Comparison of ENCODE assay signal across 14 cellular contexts in the genomic region with DNA sequence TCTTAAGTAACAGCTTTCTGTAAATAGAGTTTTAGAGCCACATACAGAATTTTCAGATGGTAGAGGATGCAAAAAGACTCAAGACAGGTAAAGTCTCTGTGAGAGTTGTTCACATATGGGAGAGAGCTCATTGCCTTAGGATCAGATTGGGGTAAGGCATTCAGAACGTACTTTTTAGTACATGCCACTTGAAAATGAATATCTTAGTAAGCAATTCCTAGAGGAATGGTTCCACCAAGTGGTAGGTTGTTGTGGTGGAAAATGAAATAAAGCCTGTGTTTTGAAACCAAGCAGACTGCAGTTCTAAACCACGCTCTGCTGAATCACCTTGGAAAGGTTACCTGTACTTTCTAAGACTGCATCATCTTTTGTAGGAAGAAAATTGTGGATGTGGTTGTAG.
DNase-seq lines count a peak whose midpoint lies in the region; ATAC-seq and TF ChIP-seq lines count a peak whose summit lies in the region.
"Had no signal": no experiment of that assay in that cellular context is flagged by ENCODE, and none has a peak within 500 bp of the region (broad histone marks: within the 10 kb centered on the region; RNA-seq: fewer than 3 reads in every experiment).

No MANE protein-coding gene starts in this region.

- no peak for TF ChIP-seq CTCF in suprapubic skin (IDR thresholded peaks at IDR 0.05)

- no peak for TF ChIP-seq EP300 in suprapubic skin (IDR thresholded peaks at IDR 0.05)

- no peaks in the 10 kb centered on the region for H3K4me1 ChIP-seq in adipocyte (ENCODE audit: control insufficient read depth, insufficient read depth, low read length)
- H3K4me1 ChIP-seq in suprapubic skin: no peaks in the 10 kb centered on the region
- H3K4me1 ChIP-seq: gastrocnemius medialis, parathyroid adenoma had no signal

- DNase-seq in COR-L47 (lab: John Stamatoyannopoulos, UW) (peak; percentile 50), HT-29 (ENCODE audit: low spot score) (peak; percentile 5), adipocyte (ENCODE audit: low read depth) (peak; percentile 25), left kidney (ENCODE audit: low read depth, low spot score) (peak; percentile 60), left lobe of liver (ENCODE audit: low spot score) (no peak), suprapubic skin (ENCODE audit: low spot score in 2 of 2) (no peak)
- no peak for DNase-seq in stimulated activated CD4-positive, alpha-beta T cell treated with anti-CD3 and anti-CD28 coated beads, Interleukin-2, amount 100 ng/mL, for 24 hours
- DNase-seq in stimulated activated CD4-positive, alpha-beta T cell treated with anti-CD3 and anti-CD28 coated beads, Interleukin-12 subunit alpha, Interleukin-12 subunit beta, amount 100 ng/mL, for 4 hours: no peak
- DNase-seq: activated CD8-positive, alpha-beta T cell treated with anti-CD3 and anti-CD28 coated beads for 36 hours; gastrocnemius medialis; MV-4-11; stimulated activated CD4-positive, alpha-beta T cell treated with anti-CD3 and anti-CD28 coated beads, Interleukin-4, amount 100 ng/mL, for 4 hours; T-helper 17 cell had no signal

- H3K9ac ChIP-seq in adipocyte (ENCODE audit: low read length): no peak overlapping the region
- H3K9ac ChIP-seq: parathyroid adenoma had no signal

- H3K4me3 ChIP-seq in adipocyte (ENCODE audit: low read length) (no peak overlapping the region), suprapubic skin (no peak overlapping the region)
- H3K4me3 ChIP-seq: gastrocnemius medialis had no signal

- H3K9me3 ChIP-seq in adipocyte (ENCODE audit: control insufficient read depth, low read length): no peaks in the 10 kb centered on the region
- no peaks in the 10 kb centered on the region for H3K9me3 ChIP-seq in suprapubic skin
- H3K9me3 ChIP-seq: gastrocnemius medialis had no signal

- 38% methylated on average over 2 of the region's 2 CpGs for WGBS in suprapubic skin

- H3K27ac ChIP-seq in suprapubic skin: no peak overlapping the region
- H3K27ac ChIP-seq: gastrocnemius medialis, parathyroid adenoma had no signal

- TF ChIP-seq POLR2A in suprapubic skin (IDR thresholded peaks at IDR 0.05): no peak

- H3K36me3 ChIP-seq in adipocyte (ENCODE audit: control insufficient read depth, insufficient read depth, low read length, severe bottlenecking) (no peaks in the 10 kb centered on the region), suprapubic skin (no peaks in the 10 kb centered on the region)
- H3K36me3 ChIP-seq: gastrocnemius medialis had no signal

- H3K27me3 ChIP-seq in adipocyte (replicated peaks; ENCODE audit: control insufficient read depth, insufficient read depth, low read length): no peaks in the 10 kb centered on the region
- H3K27me3 ChIP-seq in suprapubic skin: no peaks in the 10 kb centered on the region
- H3K27me3 ChIP-seq: gastrocnemius medialis had no signal

- ATAC-seq in left lobe of liver: no peak
- ATAC-seq: activated CD8-positive, alpha-beta T cell treated with anti-CD3 and anti-CD28 coated beads for 36 hours; gastrocnemius medialis; T-helper 17 cell had no signal

Comparison
In these comparisons a context has a peak if more than half of its experiments do, and no peak if none do; other contexts are left out.
1. DNase-seq: peak in COR-L47 (single experiment), HT-29 (single experiment), adipocyte (single experiment) and left kidney (single experiment); none in left lobe of liver (single experiment), suprapubic skin (0 of 2), stimulated activated CD4-positive, alpha-beta T cell treated with anti-CD3 and anti-CD28 coated beads, Interleukin-2, amount 100 ng/mL, for 24 hours (0 of 2) and stimulated activated CD4-positive, alpha-beta T cell treated with anti-CD3 and anti-CD28 coated beads, Interleukin-12 subunit alpha, Interleukin-12 subunit beta, amount 100 ng/mL, for 4 hours (single experiment).